8 cellular contexts compared by ENCODE assay signal in genomic region chr1:54944610-54945392, GRCh38. TPM values are rescaled to one million over a fixed set of nuclear protein-coding genes. Genes with fewer than 3 reads are reported as not detected.
DNase-seq lines count a peak whose midpoint lies in the region; ATAC-seq, FAIRE-seq and TF ChIP-seq lines count a peak whose summit lies in the region.

No MANE protein-coding gene starts in this region.

- intact Hi-C loops in HepG2 (cut with micrococcal nuclease; ENCODE audit: unreplicated experiment), result loop anchor here (1.0 kb wide), 2 partner anchors 56 to 78 kb away; no protein-coding TSS in a partner anchor

- FAIRE-seq in HepG2 (lab: Jason Lieb, UNC), result peak; percentile 68

- peak overlapping the region; percentile 67 for H3K4me2 ChIP-seq in HepG2 (ENCODE audit: low read depth, low read length)

- H3K36me3 ChIP-seq in HepG2 (replicated peaks in 1 of 2; ENCODE audit: control insufficient read depth in 1 of 2, insufficient read depth in 2 of 2, low read length in 2 of 2), result no peaks in the 10 kb centered on the region

- H2AFZ ChIP-seq in HepG2 (ENCODE audit: low read length), result peak overlapping the region; percentile 99

- CTCF ChIA-PET in HepG2 (lab: Yijun Ruan, JAX; ENCODE audit: low intra/inter-chr PET ratio, low total read pairs), result interaction anchor here (1.6 to 3.9 kb wide), 3 partner anchors 51 to 77 kb away, joined by 4 to 19 read pairs (median 7); no protein-coding TSS in a partner anchor

- TF ChIP-seq EP300 in HepG2 (IDR thresholded peaks at IDR 0.05; ENCODE audit: low read depth in 2 of 2, low read length in 2 of 2), result no peak
- TF ChIP-seq EP300 in HepG2 (CRISPR knock-in tag; IDR thresholded peaks at IDR 0.05; ENCODE audit: borderline replicate concordance), result no peak

- in situ Hi-C loops in HepG2 (cut with HindIII; ENCODE audit: extremely low pct_ligation_motif_present, low pct_unique_long_range_greater_than_20kb), result no loop called here

- H3K9me3 ChIP-seq in HepG2 (ENCODE audit: low read length), result no peaks in the 10 kb centered on the region

- no peak overlapping the region for H3K27ac ChIP-seq in HepG2 (ENCODE audit: extremely low read length, insufficient read depth, low read length)

- TF ChIP-seq CTCF in HepG2 (CRISPR knock-in tag; IDR thresholded peaks at IDR 0.05), result peak; percentile 81

- peaks cover 21% of the 10 kb centered on the region for H3K4me1 ChIP-seq in HepG2 (ENCODE audit: insufficient read depth, low read length)

- H3K4me3 ChIP-seq in HepG2 (replicated peaks in 1 of 3; ENCODE audit: insufficient read depth in 1 of 3, low read depth in 2 of 3, low read length in 3 of 3), result peak overlapping the region; percentile 7 to 65 (median 56); a peak in 4 of 6 replicates

- no peak for TF ChIP-seq POLR2A in HepG2 (IDR thresholded peaks at IDR 0.05; ENCODE audit: insufficient read depth in 1 of 2, low read depth in 2 of 2, low read length in 2 of 2)

- DNase-seq in GM03348 (ENCODE audit: low spot score), result peak; percentile 83
- peak; percentile 49 for DNase-seq in NCI-H510A treated with DMSO at 0.1 percent for 48 hours (lab: John Stamatoyannopoulos, UW)
- DNase-seq in activated CD4-positive, alpha-beta T cell treated with anti-CD3 and anti-CD28 coated beads for 48 hours, result peak; percentile 78
- peak; percentile 92 for DNase-seq in dermis blood vessel endothelial cell
- peak; percentile 70 for DNase-seq in HepG2 (ENCODE audit: low spot score)
- DNase-seq in stimulated activated CD4-positive, alpha-beta T cell treated with anti-CD3 and anti-CD28 coated beads, Interleukin-4, amount 100 ng/mL, for 1 hour, result peak; percentile 63

- peak overlapping the region; percentile 40; the same call in 1 of the 2 replicates for H3K9ac ChIP-seq in HepG2 (ENCODE audit: insufficient read depth, low read depth, low read length)

- WGBS in HepG2 (ENCODE audit: low lambda C conversion rate), result 9% methylated on average over 7 of the region's 9 CpGs

- POLR2A ChIA-PET in HepG2 (lab: Yijun Ruan, JAX), result interaction anchor here (0.7 to 2.5 kb wide), 6 partner anchors 57 to 79 kb away, joined by 3 to 36 read pairs (median 4); partner anchors contain the start of gene DHCR24

- H3K27me3 ChIP-seq in HepG2 (ENCODE audit: control insufficient read depth in 1 of 2, insufficient read depth in 2 of 2, low read length in 2 of 2), result no peaks in the 10 kb centered on the region; a peak in 1 of 5 replicates

- ATAC-seq in HG03175 (IDR thresholded peaks at IDR 0.05; ENCODE audit: unreplicated experiment), result peak; percentile 75
- peak; percentile 82 for ATAC-seq in HepG2
- ATAC-seq in GM19328 (IDR thresholded peaks at IDR 0.05; ENCODE audit: unreplicated experiment), result no peak

- BruUV-seq in HepG2 (replicated peaks; lab: Mats Ljungman, UMichigan), result no TSS peak

- H3K79me2 ChIP-seq in HepG2 (ENCODE audit: insufficient read depth, low read length), result no peaks in the 10 kb centered on the region

- H4K20me1 ChIP-seq in HepG2 (ENCODE audit: insufficient read depth, low read length), result no peaks in the 10 kb centered on the region

- peak; percentile 67 for TF ChIP-seq RAD21 in HepG2 (CRISPR knock-in tag; IDR thresholded peaks at IDR 0.05)

TF ChIP-seq in HepG2, 621 proteins besides CTCF, POLR2A, EP300 and RAD21 (continues in another document):
- TF ChIP-seq SMC3 (IDR thresholded peaks at IDR 0.05; ENCODE audit: low read length) (peak; percentile 85), STAG1 (CRISPR knock-in tag; IDR thresholded peaks at IDR 0.05) (peak; percentile 69), SNAPC2 (CRISPR knock-in tag; IDR thresholded peaks at IDR 0.05) (no peak), HNF4G (IDR thresholded peaks at IDR 0.05; ENCODE audit: borderline replicate concordance, low read depth, low read length) (no peak), HNF4G (CRISPR knock-in tag; IDR thresholded peaks at IDR 0.05; ENCODE audit: borderline replicate concordance, low read depth) (no peak), XRCC5 (optimal IDR thresholded peaks at IDR 0.05; ENCODE audit: low read length) (peak; percentile 52), ZNF24 (IDR thresholded peaks at IDR 0.05) (peak; percentile 71; the same call in 1 of the 2 replicates)

RNA-seq across cellular contexts. Expression of gene TMEM61, which starts 35.6 kb away (rescaled TPM):
- total RNA-seq in dermis blood vessel endothelial cell (not detected in 2 replicates), HepG2 (2016; rRNA removed; fragmentation: Illumina TruSeq; extraction: Trizol) (not detected in 2 replicates)
- not detected in 2 replicates for total RNA-seq in HepG2 (2016; cell fraction: cytosol; rRNA removed; fragmentation: Illumina TruSeq; extraction: Trizol; ENCODE audit: low read depth)
- not detected in 2 replicates for total RNA-seq in HepG2 (2016; cell fraction: insoluble cytoplasmic fraction; rRNA removed; fragmentation: Illumina TruSeq; extraction: Trizol)
- not detected in 2 replicates for total RNA-seq in HepG2 (2016; cell fraction: membrane; rRNA removed; fragmentation: Illumina TruSeq; extraction: Trizol)
- not detected in 2 replicates for total RNA-seq in HepG2 (2016; cell fraction: nucleus; rRNA removed; fragmentation: Illumina TruSeq; extraction: Trizol)
- not detected in 2 replicates for polyA plus RNA-seq in HepG2 (2011; rRNA removed)
- polyA plus RNA-seq in HepG2 (2011; cell fraction: cytosol; rRNA removed), result 0.04 TPM in 1 of 2 replicates, not detected in the other
- polyA plus RNA-seq in HepG2 (2011; cell fraction: nucleus; rRNA removed), result not detected in 2 replicates
- not detected in 2 replicates for polyA plus RNA-seq in HepG2 (2012)
- polyA plus RNA-seq in HepG2 (2016; cell fraction: cytosol; fragmentation: Illumina TruSeq; extraction: Trizol; ENCODE audit: low read depth), result not detected in 2 replicates
- not detected in 2 replicates for polyA plus RNA-seq in HepG2 (2016; cell fraction: insoluble cytoplasmic fraction; fragmentation: Illumina TruSeq; extraction: Trizol; ENCODE audit: low read depth)
- polyA plus RNA-seq in HepG2 (2016; cell fraction: membrane; fragmentation: Illumina TruSeq; extraction: Trizol; ENCODE audit: low read depth), result not detected in 2 replicates
- not detected in 2 replicates for polyA plus RNA-seq in HepG2 (2016; cell fraction: nucleus; fragmentation: Illumina TruSeq; extraction: Trizol; ENCODE audit: insufficient read depth, low read depth)
- polyA minus RNA-seq in HepG2 (2011; rRNA and poly(A)+ RNA removed; ENCODE audit: low replicate concordance), result not detected in 2 replicates
- not detected in 2 replicates for polyA minus RNA-seq in HepG2 (2011; cell fraction: cytosol; rRNA and poly(A)+ RNA removed)
- not detected in 2 replicates for polyA minus RNA-seq in HepG2 (2011; cell fraction: nucleus; rRNA and poly(A)+ RNA removed)

RNA-seq across cellular contexts. Expression of gene BSND, which starts 53.9 kb away (rescaled TPM):
- total RNA-seq in dermis blood vessel endothelial cell (not detected in 2 replicates), HepG2 (2016; rRNA removed; fragmentation: Illumina TruSeq; extraction: Trizol) (not detected in 2 replicates)
- total RNA-seq in HepG2 (2016; cell fraction: cytosol; rRNA removed; fragmentation: Illumina TruSeq; extraction: Trizol; ENCODE audit: low read depth), result not detected in 2 replicates
- total RNA-seq in HepG2 (2016; cell fraction: insoluble cytoplasmic fraction; rRNA removed; fragmentation: Illumina TruSeq; extraction: Trizol), result not detected in 2 replicates
- not detected in 2 replicates for total RNA-seq in HepG2 (2016; cell fraction: membrane; rRNA removed; fragmentation: Illumina TruSeq; extraction: Trizol)
- total RNA-seq in HepG2 (2016; cell fraction: nucleus; rRNA removed; fragmentation: Illumina TruSeq; extraction: Trizol), result not detected in 2 replicates
- polyA plus RNA-seq in HepG2 (2011; rRNA removed), result 0.01 TPM in 1 of 2 replicates, not detected in the other
- 0.03 TPM in 1 of 2 replicates, not detected in the other for polyA plus RNA-seq in HepG2 (2011; cell fraction: cytosol; rRNA removed)
- polyA plus RNA-seq in HepG2 (2011; cell fraction: nucleus; rRNA removed), result not detected in 2 replicates
- not detected in 2 replicates for polyA plus RNA-seq in HepG2 (2012)
- not detected in 2 replicates for polyA plus RNA-seq in HepG2 (2016; cell fraction: cytosol; fragmentation: Illumina TruSeq; extraction: Trizol; ENCODE audit: low read depth)
- polyA plus RNA-seq in HepG2 (2016; cell fraction: insoluble cytoplasmic fraction; fragmentation: Illumina TruSeq; extraction: Trizol; ENCODE audit: low read depth), result not detected in 2 replicates
- polyA plus RNA-seq in HepG2 (2016; cell fraction: membrane; fragmentation: Illumina TruSeq; extraction: Trizol; ENCODE audit: low read depth), result not detected in 2 replicates
- polyA plus RNA-seq in HepG2 (2016; cell fraction: nucleus; fragmentation: Illumina TruSeq; extraction: Trizol; ENCODE audit: insufficient read depth, low read depth), result not detected in 2 replicates
- not detected in 2 replicates for polyA minus RNA-seq in HepG2 (2011; rRNA and poly(A)+ RNA removed; ENCODE audit: low replicate concordance)
- polyA minus RNA-seq in HepG2 (2011; cell fraction: cytosol; rRNA and poly(A)+ RNA removed), result not detected in 2 replicates
- polyA minus RNA-seq in HepG2 (2011; cell fraction: nucleus; rRNA and poly(A)+ RNA removed), result not detected in 2 replicates

RNA-seq across cellular contexts. Expression of gene DHCR24, which starts 57.8 kb away (rescaled TPM):
- total RNA-seq in dermis blood vessel endothelial cell (82.2 and 213 TPM in 2 replicates), HepG2 (2016; rRNA removed; fragmentation: Illumina TruSeq; extraction: Trizol) (250 and 448 TPM in 2 replicates)
- 49.9 and 51.0 TPM in 2 replicates for total RNA-seq in HepG2 (2016; cell fraction: cytosol; rRNA removed; fragmentation: Illumina TruSeq; extraction: Trizol; ENCODE audit: low read depth)
- total RNA-seq in HepG2 (2016; cell fraction: insoluble cytoplasmic fraction; rRNA removed; fragmentation: Illumina TruSeq; extraction: Trizol), result 228 and 439 TPM in 2 replicates
- 153 and 157 TPM in 2 replicates for total RNA-seq in HepG2 (2016; cell fraction: membrane; rRNA removed; fragmentation: Illumina TruSeq; extraction: Trizol)
- total RNA-seq in HepG2 (2016; cell fraction: nucleus; rRNA removed; fragmentation: Illumina TruSeq; extraction: Trizol), result 410 and 468 TPM in 2 replicates
- polyA plus RNA-seq in HepG2 (2011; rRNA removed), result 374 and 484 TPM in 2 replicates
- 348 and 453 TPM in 2 replicates for polyA plus RNA-seq in HepG2 (2011; cell fraction: cytosol; rRNA removed)
- polyA plus RNA-seq in HepG2 (2011; cell fraction: nucleus; rRNA removed), result 376 and 486 TPM in 2 replicates
- polyA plus RNA-seq in HepG2 (2012), result 453 and 672 TPM in 2 replicates
- polyA plus RNA-seq in HepG2 (2016; cell fraction: cytosol; fragmentation: Illumina TruSeq; extraction: Trizol; ENCODE audit: low read depth), result 36.9 and 39.3 TPM in 2 replicates
- 202 and 215 TPM in 2 replicates for polyA plus RNA-seq in HepG2 (2016; cell fraction: insoluble cytoplasmic fraction; fragmentation: Illumina TruSeq; extraction: Trizol; ENCODE audit: low read depth)
- polyA plus RNA-seq in HepG2 (2016; cell fraction: membrane; fragmentation: Illumina TruSeq; extraction: Trizol; ENCODE audit: low read depth), result 86.7 and 89.8 TPM in 2 replicates
- 516 and 527 TPM in 2 replicates for polyA plus RNA-seq in HepG2 (2016; cell fraction: nucleus; fragmentation: Illumina TruSeq; extraction: Trizol; ENCODE audit: insufficient read depth, low read depth)
- 777 and 2,246 TPM in 2 replicates for polyA minus RNA-seq in HepG2 (2011; rRNA and poly(A)+ RNA removed; ENCODE audit: low replicate concordance)
- polyA minus RNA-seq in HepG2 (2011; cell fraction: cytosol; rRNA and poly(A)+ RNA removed), result 316 and 502 TPM in 2 replicates
- polyA minus RNA-seq in HepG2 (2011; cell fraction: nucleus; rRNA and poly(A)+ RNA removed), result 197 and 218 TPM in 2 replicates
